ENCODE assay signal across 1 cellular context in the genomic region with DNA sequence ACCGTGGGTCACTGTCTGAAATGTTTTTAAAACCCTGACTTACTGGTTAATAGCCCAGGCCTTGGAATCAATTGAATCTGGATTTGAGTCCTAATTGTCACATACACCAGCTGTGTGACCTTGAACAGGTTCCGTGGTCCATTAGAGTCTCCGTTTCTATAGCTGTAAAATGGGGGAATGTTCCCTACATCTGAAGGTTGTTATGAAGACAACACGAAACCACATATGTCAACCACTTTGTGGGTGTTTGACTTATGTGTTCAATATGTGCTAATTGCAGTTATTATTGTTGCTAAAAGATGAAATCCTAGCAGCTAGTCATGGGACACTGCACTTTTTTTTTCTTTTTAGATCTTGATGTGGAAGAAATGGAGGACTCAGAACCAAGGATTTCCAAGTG.
A peak's percentile ranks its signal among the peaks of the same experiment; 100 is the strongest.
TF ChIP-seq lines count a peak whose summit lies in the region.

No MANE protein-coding gene starts in this region.

TF ChIP-seq in GM12878, 131 proteins besides CTCF, POLR2A, EP300 and RAD21 (continued from another document):
- TF ChIP-seq, protein P1, sequence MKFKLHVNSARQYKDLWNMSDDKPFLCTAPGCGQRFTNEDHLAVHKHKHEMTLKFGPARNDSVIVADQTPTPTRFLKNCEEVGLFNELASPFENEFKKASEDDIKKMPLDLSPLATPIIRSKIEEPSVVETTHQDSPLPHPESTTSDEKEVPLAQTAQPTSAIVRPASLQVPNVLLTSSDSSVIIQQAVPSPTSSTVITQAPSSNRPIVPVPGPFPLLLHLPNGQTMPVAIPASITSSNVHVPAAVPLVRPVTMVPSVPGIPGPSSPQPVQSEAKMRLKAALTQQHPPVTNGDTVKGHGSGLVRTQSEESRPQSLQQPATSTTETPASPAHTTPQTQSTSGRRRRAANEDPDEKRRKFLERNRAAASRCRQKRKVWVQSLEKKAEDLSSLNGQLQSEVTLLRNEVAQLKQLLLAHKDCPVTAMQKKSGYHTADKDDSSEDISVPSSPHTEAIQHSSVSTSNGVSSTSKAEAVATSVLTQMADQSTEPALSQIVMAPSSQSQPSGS (IDR thresholded peaks at IDR 0.05; ENCODE audit: low read length): 0 out of 2 replicates have a peak, but pooled peaks have one; percentile 24
- TF ChIP-seq, protein P2, sequence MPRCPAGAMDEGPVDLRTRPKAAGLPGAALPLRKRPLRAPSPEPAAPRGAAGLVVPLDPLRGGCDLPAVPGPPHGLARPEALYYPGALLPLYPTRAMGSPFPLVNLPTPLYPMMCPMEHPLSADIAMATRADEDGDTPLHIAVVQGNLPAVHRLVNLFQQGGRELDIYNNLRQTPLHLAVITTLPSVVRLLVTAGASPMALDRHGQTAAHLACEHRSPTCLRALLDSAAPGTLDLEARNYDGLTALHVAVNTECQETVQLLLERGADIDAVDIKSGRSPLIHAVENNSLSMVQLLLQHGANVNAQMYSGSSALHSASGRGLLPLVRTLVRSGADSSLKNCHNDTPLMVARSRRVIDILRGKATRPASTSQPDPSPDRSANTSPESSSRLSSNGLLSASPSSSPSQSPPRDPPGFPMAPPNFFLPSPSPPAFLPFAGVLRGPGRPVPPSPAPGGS (IDR thresholded peaks at IDR 0.05; ENCODE audit: borderline replicate concordance, insufficient read depth, low read depth, low read length, poor library complexity, severe bottlenecking): no peak
- TF ChIP-seq MTA3 (IDR thresholded peaks at IDR 0.05; ENCODE audit: borderline replicate concordance, low read length) (no peak), RB1 (IDR thresholded peaks at IDR 0.05; ENCODE audit: borderline replicate concordance) (no peak), HDAC2 (IDR thresholded peaks at IDR 0.05) (no peak), NRF1 (conservative IDR thresholded peaks at IDR 0.05; ENCODE audit: low read depth, low read length) (no peak), SUZ12 (IDR thresholded peaks at IDR 0.05; ENCODE audit: unreplicated experiment) (no peak), ZNF207 (IDR thresholded peaks at IDR 0.05; ENCODE audit: borderline replicate concordance) (no peak), ZNF24 (IDR thresholded peaks at IDR 0.05) (no peak), BCL11A (IDR thresholded peaks at IDR 0.05; ENCODE audit: low read depth, low read length) (no peak), RAD51 (IDR thresholded peaks at IDR 0.05) (0 out of 2 replicates have a peak, but pooled peaks have one; percentile 28), MTA2 (IDR thresholded peaks at IDR 0.05; ENCODE audit: low read depth) (peak; percentile 94), SMARCA5 (IDR thresholded peaks at IDR 0.05) (peak; percentile 52), ZNF384 (IDR thresholded peaks at IDR 0.05; ENCODE audit: borderline replicate concordance, low read depth, low read length) (0 out of 2 replicates have a peak, but pooled peaks have one; percentile 45), SUPT20H (IDR thresholded peaks at IDR 0.05; ENCODE audit: borderline replicate concordance, control insufficient read depth, low read depth, low read length) (no peak)
- TF ChIP-seq, protein P3, sequence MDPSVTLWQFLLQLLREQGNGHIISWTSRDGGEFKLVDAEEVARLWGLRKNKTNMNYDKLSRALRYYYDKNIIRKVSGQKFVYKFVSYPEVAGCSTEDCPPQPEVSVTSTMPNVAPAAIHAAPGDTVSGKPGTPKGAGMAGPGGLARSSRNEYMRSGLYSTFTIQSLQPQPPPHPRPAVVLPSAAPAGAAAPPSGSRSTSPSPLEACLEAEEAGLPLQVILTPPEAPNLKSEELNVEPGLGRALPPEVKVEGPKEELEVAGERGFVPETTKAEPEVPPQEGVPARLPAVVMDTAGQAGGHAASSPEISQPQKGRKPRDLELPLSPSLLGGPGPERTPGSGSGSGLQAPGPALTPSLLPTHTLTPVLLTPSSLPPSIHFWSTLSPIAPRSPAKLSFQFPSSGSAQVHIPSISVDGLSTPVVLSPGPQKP (IDR thresholded peaks at IDR 0.05; ENCODE audit: low read depth, low read length): no peak
- TF ChIP-seq, protein P4, sequence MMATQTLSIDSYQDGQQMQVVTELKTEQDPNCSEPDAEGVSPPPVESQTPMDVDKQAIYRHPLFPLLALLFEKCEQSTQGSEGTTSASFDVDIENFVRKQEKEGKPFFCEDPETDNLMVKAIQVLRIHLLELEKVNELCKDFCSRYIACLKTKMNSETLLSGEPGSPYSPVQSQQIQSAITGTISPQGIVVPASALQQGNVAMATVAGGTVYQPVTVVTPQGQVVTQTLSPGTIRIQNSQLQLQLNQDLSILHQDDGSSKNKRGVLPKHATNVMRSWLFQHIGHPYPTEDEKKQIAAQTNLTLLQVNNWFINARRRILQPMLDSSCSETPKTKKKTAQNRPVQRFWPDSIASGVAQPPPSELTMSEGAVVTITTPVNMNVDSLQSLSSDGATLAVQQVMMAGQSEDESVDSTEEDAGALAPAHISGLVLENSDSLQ (IDR thresholded peaks at IDR 0.05): peak; percentile 66; the same call in 1 of the 2 replicates
- TF ChIP-seq, protein P5, sequence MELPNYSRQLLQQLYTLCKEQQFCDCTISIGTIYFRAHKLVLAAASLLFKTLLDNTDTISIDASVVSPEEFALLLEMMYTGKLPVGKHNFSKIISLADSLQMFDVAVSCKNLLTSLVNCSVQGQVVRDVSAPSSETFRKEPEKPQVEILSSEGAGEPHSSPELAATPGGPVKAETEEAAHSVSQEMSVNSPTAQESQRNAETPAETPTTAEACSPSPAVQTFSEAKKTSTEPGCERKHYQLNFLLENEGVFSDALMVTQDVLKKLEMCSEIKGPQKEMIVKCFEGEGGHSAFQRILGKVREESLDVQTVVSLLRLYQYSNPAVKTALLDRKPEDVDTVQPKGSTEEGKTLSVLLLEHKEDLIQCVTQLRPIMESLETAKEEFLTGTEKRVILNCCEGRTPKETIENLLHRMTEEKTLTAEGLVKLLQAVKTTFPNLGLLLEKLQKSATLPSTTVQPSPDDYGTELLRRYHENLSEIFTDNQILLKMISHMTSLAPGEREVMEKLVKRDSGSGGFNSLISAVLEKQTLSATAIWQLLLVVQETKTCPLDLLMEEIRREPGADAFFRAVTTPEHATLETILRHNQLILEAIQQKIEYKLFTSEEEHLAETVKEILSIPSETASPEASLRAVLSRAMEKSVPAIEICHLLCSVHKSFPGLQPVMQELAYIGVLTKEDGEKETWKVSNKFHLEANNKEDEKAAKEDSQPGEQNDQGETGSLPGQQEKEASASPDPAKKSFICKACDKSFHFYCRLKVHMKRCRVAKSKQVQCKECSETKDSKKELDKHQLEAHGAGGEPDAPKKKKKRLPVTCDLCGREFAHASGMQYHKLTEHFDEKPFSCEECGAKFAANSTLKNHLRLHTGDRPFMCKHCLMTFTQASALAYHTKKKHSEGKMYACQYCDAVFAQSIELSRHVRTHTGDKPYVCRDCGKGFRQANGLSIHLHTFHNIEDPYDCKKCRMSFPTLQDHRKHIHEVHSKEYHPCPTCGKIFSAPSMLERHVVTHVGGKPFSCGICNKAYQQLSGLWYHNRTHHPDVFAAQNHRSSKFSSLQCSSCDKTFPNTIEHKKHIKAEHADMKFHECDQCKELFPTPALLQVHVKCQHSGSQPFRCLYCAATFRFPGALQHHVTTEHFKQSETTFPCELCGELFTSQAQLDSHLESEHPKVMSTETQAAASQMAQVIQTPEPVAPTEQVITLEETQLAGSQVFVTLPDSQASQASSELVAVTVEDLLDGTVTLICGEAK (IDR thresholded peaks at IDR 0.05; ENCODE audit: borderline replicate concordance): no peak
- TF ChIP-seq, protein P6, sequence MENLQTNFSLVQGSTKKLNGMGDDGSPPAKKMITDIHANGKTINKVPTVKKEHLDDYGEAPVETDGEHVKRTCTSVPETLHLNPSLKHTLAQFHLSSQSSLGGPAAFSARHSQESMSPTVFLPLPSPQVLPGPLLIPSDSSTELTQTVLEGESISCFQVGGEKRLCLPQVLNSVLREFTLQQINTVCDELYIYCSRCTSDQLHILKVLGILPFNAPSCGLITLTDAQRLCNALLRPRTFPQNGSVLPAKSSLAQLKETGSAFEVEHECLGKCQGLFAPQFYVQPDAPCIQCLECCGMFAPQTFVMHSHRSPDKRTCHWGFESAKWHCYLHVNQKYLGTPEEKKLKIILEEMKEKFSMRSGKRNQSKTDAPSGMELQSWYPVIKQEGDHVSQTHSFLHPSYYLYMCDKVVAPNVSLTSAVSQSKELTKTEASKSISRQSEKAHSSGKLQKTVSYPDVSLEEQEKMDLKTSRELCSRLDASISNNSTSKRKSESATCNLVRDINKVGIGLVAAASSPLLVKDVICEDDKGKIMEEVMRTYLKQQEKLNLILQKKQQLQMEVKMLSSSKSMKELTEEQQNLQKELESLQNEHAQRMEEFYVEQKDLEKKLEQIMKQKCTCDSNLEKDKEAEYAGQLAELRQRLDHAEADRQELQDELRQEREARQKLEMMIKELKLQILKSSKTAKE (IDR thresholded peaks at IDR 0.05; ENCODE audit: low read depth, poor library complexity, severe bottlenecking): peak; percentile 35
- TF ChIP-seq, protein P7, sequence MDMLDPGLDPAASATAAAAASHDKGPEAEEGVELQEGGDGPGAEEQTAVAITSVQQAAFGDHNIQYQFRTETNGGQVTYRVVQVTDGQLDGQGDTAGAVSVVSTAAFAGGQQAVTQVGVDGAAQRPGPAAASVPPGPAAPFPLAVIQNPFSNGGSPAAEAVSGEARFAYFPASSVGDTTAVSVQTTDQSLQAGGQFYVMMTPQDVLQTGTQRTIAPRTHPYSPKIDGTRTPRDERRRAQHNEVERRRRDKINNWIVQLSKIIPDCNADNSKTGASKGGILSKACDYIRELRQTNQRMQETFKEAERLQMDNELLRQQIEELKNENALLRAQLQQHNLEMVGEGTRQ (IDR thresholded peaks at IDR 0.05; ENCODE audit: borderline replicate concordance, low read depth, low read length): no peak
- TF ChIP-seq, protein P8, sequence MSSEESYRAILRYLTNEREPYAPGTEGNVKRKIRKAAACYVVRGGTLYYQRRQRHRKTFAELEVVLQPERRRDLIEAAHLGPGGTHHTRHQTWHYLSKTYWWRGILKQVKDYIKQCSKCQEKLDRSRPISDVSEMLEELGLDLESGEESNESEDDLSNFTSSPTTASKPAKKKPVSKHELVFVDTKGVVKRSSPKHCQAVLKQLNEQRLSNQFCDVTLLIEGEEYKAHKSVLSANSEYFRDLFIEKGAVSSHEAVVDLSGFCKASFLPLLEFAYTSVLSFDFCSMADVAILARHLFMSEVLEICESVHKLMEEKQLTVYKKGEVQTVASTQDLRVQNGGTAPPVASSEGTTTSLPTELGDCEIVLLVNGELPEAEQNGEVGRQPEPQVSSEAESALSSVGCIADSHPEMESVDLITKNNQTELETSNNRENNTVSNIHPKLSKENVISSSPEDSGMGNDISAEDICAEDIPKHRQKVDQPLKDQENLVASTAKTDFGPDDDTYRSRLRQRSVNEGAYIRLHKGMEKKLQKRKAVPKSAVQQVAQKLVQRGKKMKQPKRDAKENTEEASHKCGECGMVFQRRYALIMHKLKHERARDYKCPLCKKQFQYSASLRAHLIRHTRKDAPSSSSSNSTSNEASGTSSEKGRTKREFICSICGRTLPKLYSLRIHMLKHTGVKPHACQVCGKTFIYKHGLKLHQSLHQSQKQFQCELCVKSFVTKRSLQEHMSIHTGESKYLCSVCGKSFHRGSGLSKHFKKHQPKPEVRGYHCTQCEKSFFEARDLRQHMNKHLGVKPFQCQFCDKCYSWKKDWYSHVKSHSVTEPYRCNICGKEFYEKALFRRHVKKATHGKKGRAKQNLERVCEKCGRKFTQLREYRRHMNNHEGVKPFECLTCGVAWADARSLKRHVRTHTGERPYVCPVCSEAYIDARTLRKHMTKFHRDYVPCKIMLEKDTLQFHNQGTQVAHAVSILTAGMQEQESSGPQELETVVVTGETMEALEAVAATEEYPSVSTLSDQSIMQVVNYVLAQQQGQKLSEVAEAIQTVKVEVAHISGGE (CRISPR knock-in tag; IDR thresholded peaks at IDR 0.05): no peak
- TF ChIP-seq, protein P9, sequence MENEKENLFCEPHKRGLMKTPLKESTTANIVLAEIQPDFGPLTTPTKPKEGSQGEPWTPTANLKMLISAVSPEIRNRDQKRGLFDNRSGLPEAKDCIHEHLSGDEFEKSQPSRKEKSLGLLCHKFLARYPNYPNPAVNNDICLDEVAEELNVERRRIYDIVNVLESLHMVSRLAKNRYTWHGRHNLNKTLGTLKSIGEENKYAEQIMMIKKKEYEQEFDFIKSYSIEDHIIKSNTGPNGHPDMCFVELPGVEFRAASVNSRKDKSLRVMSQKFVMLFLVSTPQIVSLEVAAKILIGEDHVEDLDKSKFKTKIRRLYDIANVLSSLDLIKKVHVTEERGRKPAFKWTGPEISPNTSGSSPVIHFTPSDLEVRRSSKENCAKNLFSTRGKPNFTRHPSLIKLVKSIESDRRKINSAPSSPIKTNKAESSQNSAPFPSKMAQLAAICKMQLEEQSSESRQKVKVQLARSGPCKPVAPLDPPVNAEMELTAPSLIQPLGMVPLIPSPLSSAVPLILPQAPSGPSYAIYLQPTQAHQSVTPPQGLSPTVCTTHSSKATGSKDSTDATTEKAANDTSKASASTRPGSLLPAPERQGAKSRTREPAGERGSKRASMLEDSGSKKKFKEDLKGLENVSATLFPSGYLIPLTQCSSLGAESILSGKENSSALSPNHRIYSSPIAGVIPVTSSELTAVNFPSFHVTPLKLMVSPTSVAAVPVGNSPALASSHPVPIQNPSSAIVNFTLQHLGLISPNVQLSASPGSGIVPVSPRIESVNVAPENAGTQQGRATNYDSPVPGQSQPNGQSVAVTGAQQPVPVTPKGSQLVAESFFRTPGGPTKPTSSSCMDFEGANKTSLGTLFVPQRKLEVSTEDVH (IDR thresholded peaks at IDR 0.05; ENCODE audit: low read depth, partially characterized antibody): no peak
- TF ChIP-seq, protein P10, sequence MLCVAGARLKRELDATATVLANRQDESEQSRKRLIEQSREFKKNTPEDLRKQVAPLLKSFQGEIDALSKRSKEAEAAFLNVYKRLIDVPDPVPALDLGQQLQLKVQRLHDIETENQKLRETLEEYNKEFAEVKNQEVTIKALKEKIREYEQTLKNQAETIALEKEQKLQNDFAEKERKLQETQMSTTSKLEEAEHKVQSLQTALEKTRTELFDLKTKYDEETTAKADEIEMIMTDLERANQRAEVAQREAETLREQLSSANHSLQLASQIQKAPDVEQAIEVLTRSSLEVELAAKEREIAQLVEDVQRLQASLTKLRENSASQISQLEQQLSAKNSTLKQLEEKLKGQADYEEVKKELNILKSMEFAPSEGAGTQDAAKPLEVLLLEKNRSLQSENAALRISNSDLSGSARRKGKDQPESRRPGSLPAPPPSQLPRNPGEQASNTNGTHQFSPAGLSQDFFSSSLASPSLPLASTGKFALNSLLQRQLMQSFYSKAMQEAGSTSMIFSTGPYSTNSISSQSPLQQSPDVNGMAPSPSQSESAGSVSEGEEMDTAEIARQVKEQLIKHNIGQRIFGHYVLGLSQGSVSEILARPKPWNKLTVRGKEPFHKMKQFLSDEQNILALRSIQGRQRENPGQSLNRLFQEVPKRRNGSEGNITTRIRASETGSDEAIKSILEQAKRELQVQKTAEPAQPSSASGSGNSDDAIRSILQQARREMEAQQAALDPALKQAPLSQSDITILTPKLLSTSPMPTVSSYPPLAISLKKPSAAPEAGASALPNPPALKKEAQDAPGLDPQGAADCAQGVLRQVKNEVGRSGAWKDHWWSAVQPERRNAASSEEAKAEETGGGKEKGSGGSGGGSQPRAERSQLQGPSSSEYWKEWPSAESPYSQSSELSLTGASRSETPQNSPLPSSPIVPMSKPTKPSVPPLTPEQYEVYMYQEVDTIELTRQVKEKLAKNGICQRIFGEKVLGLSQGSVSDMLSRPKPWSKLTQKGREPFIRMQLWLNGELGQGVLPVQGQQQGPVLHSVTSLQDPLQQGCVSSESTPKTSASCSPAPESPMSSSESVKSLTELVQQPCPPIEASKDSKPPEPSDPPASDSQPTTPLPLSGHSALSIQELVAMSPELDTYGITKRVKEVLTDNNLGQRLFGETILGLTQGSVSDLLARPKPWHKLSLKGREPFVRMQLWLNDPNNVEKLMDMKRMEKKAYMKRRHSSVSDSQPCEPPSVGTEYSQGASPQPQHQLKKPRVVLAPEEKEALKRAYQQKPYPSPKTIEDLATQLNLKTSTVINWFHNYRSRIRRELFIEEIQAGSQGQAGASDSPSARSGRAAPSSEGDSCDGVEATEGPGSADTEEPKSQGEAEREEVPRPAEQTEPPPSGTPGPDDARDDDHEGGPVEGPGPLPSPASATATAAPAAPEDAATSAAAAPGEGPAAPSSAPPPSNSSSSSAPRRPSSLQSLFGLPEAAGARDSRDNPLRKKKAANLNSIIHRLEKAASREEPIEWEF (IDR thresholded peaks at IDR 0.05; ENCODE audit: insufficient replicate concordance, low read depth, low read length): no peak
